ENCODE assay signal across 18 cellular contexts in genomic region chr1:180181996-180182675, GRCh38. TPM values are rescaled to one million over a fixed set of nuclear protein-coding genes. Genes with fewer than 3 reads are reported as not detected.
DNase-seq lines count a peak whose midpoint lies in the region; ATAC-seq and TF ChIP-seq lines count a peak whose summit lies in the region.
"Had no signal": no experiment of that assay in that cellular context is flagged by ENCODE, and none has a peak within 500 bp of the region (broad histone marks: within the 10 kb centered on the region; RNA-seq: fewer than 3 reads in every experiment).

No MANE protein-coding gene starts in this region.

- H3K27ac Mint-ChIP-seq in activated naive CD8-positive, alpha-beta T cell treated with anti-CD3 and anti-CD28 coated beads, Interleukin-2, amount 10 ng/mL, durations not matched to agents 7 days and 5 days, result no peak overlapping the region
- no peak overlapping the region for H3K27ac Mint-ChIP-seq in activated naive CD8-positive, alpha-beta T cell treated with anti-CD3 and anti-CD28 coated beads, Interleukin-2, amount 50 U/mL, for 24 hours
- peak overlapping the region; percentile 81 to 94 (median 93) for H3K27ac Mint-ChIP-seq in brain

- no peak overlapping the region for H4K91ac ChIP-seq in neuronal stem cell (ENCODE audit: low read depth, low read length, poor library complexity)

- TF ChIP-seq CTCF in brain (conservative IDR thresholded peaks at IDR 0.05), result no peak

- no peaks in the 10 kb centered on the region for H3K36me3 Mint-ChIP-seq in activated naive CD8-positive, alpha-beta T cell treated with anti-CD3 and anti-CD28 coated beads, Interleukin-2, amount 10 ng/mL, durations not matched to agents 7 days and 5 days
- H3K36me3 Mint-ChIP-seq in activated naive CD8-positive, alpha-beta T cell treated with anti-CD3 and anti-CD28 coated beads, Interleukin-2, amount 50 U/mL, for 24 hours (ENCODE audit: low read depth), result peaks cover 5% of the 10 kb centered on the region
- peaks cover 21% of the 10 kb centered on the region for H3K36me3 Mint-ChIP-seq in brain

- H3K27me3 Mint-ChIP-seq in activated naive CD8-positive, alpha-beta T cell treated with anti-CD3 and anti-CD28 coated beads, Interleukin-2, amount 10 ng/mL, durations not matched to agents 7 days and 5 days, result no peaks in the 10 kb centered on the region
- H3K27me3 Mint-ChIP-seq in activated naive CD8-positive, alpha-beta T cell treated with anti-CD3 and anti-CD28 coated beads, Interleukin-2, amount 50 U/mL, for 24 hours, result no peaks in the 10 kb centered on the region
- peaks cover 4% of the 10 kb centered on the region for H3K27me3 Mint-ChIP-seq in brain

- no peaks in the 10 kb centered on the region for H3K4me1 Mint-ChIP-seq in activated naive CD8-positive, alpha-beta T cell treated with anti-CD3 and anti-CD28 coated beads, Interleukin-2, amount 10 ng/mL, durations not matched to agents 7 days and 5 days
- H3K4me1 Mint-ChIP-seq in activated naive CD8-positive, alpha-beta T cell treated with anti-CD3 and anti-CD28 coated beads, Interleukin-2, amount 50 U/mL, for 24 hours, result no peaks in the 10 kb centered on the region
- peaks cover 21% of the 10 kb centered on the region for H3K4me1 Mint-ChIP-seq in brain

- no peak overlapping the region for H2BK12ac ChIP-seq in neuronal stem cell (ENCODE audit: low read length)

- no peak overlapping the region for H3K4me2 ChIP-seq in neuronal stem cell (ENCODE audit: insufficient read depth, low read length, poor library complexity, severe bottlenecking)

- no peaks in the 10 kb centered on the region for H3K79me1 ChIP-seq in neuronal stem cell (ENCODE audit: low read depth, low read length)

- H3K4ac ChIP-seq in neuronal stem cell (ENCODE audit: low read length), result no peak overlapping the region

- H2AFZ ChIP-seq in neuronal stem cell (ENCODE audit: low read length), result no peak overlapping the region

- no peak overlapping the region for H2BK120ac ChIP-seq in neuronal stem cell (ENCODE audit: low read depth, low read length)

- H3K14ac ChIP-seq in neuronal stem cell (ENCODE audit: low read length), result no peak overlapping the region

- no peak overlapping the region for H2AK5ac ChIP-seq in neuronal stem cell (ENCODE audit: low read depth, low read length)

- H3K4me1 ChIP-seq in neuronal stem cell (ENCODE audit: control insufficient read depth in 2 of 2, insufficient read depth in 1 of 2, low read depth in 1 of 2, low read length in 2 of 2), result no peaks in the 10 kb centered on the region
- H3K4me1 ChIP-seq in aorta (ENCODE audit: control insufficient read depth in 1 of 2, insufficient read depth in 2 of 2, low read length in 2 of 2), result no peaks in the 10 kb centered on the region
- H3K4me1 ChIP-seq: HAP-1 had no signal

- intact Hi-C loops in aorta (cut with DNase I), result loop anchor here in 1 of 2 donors (10.0 kb wide), 1 partner anchor 303 kb away; no protein-coding TSS in a partner anchor

- H3K27ac ChIP-seq in neuronal stem cell (replicated peaks; ENCODE audit: low read length), result no peak overlapping the region
- H3K27ac ChIP-seq in aorta (ENCODE audit: low read depth in 1 of 2, low read length in 2 of 2), result no peak overlapping the region

- H2BK5ac ChIP-seq in neuronal stem cell (ENCODE audit: low read length), result peak overlapping the region; percentile 43

- H3K27me3 ChIP-seq in neuronal stem cell (ENCODE audit: control insufficient read depth in 3 of 3, insufficient read depth in 3 of 3, low read depth in 1 of 3, low read length in 3 of 3) (no peaks in the 10 kb centered on the region), aorta (ENCODE audit: control insufficient read depth in 1 of 2, insufficient read depth in 2 of 2, low read length in 1 of 2) (no peaks in the 10 kb centered on the region)
- H3K27me3 ChIP-seq: MG63 had no signal

- H3K36me3 ChIP-seq in neuronal stem cell (replicated peaks in 1 of 2; ENCODE audit: control insufficient read depth in 2 of 2, insufficient read depth in 2 of 2, low read length in 2 of 2) (peaks cover 0 to 21% of the 10 kb centered on the region in 2 donors), aorta (ENCODE audit: control insufficient read depth in 1 of 2, insufficient read depth in 2 of 2, low read length in 1 of 2) (peaks cover 0 to 4% of the 10 kb centered on the region in 2 donors)
- H3K36me3 ChIP-seq: HAP-1 had no signal

- H3K18ac ChIP-seq in neuronal stem cell (ENCODE audit: low read length), result no peak overlapping the region

- ATAC-seq in activated naive CD8-positive, alpha-beta T cell treated with anti-CD3 and anti-CD28 coated beads, Interleukin-2, amount 10 ng/mL, durations not matched to agents 7 days and 5 days (ENCODE audit: low read depth), result no peak
- no peak for ATAC-seq in activated naive CD8-positive, alpha-beta T cell treated with anti-CD3 and anti-CD28 coated beads, Interleukin-2, amount 50 U/mL, for 24 hours
- no peak for ATAC-seq in aorta (ENCODE audit: low FRiP score)
- no peak for ATAC-seq in HG02588 (IDR thresholded peaks at IDR 0.05; ENCODE audit: unreplicated experiment)

- H3K9me3 Mint-ChIP-seq in activated naive CD8-positive, alpha-beta T cell treated with anti-CD3 and anti-CD28 coated beads, Interleukin-2, amount 10 ng/mL, durations not matched to agents 7 days and 5 days, result no peaks in the 10 kb centered on the region
- no peaks in the 10 kb centered on the region for H3K9me3 Mint-ChIP-seq in activated naive CD8-positive, alpha-beta T cell treated with anti-CD3 and anti-CD28 coated beads, Interleukin-2, amount 50 U/mL, for 24 hours
- no peaks in the 10 kb centered on the region for H3K9me3 Mint-ChIP-seq in brain

- peak overlapping the region; percentile 20 for H3K23ac ChIP-seq in neuronal stem cell (ENCODE audit: low read depth, low read length, poor library complexity)

- H4K8ac ChIP-seq in neuronal stem cell (ENCODE audit: low read depth, low read length), result no peak overlapping the region

- DNase-seq in activated naive CD8-positive, alpha-beta T cell treated with anti-CD3 and anti-CD28 coated beads, Interleukin-2, amount 10 ng/mL, durations not matched to agents 7 days and 5 days, result peak; percentile 20
- no peak for DNase-seq in activated naive CD8-positive, alpha-beta T cell treated with anti-CD3 and anti-CD28 coated beads, Interleukin-2, amount 50 U/mL, for 24 hours
- DNase-seq in neuronal stem cell (ENCODE audit: low spot score), result no peak
- DNase-seq in aorta, result peak; percentile 34 to 60
- DNase-seq in activated CD4-positive, CD25-positive, alpha-beta regulatory T cell (lab: John Stamatoyannopoulos, UW), result no peak
- DNase-seq in superior temporal gyrus (ENCODE audit: extremely low spot score), result no peak
- DNase-seq: EL, IMR-90, Karpas-422, MG63, NCI-H1105 treated with DMSO at 0.1 percent for 48 hours, NCI-H187, NCI-H748 treated with DMSO at 0.1 percent for 48 hours, RPMI8226 had no signal

- H3K4me3 Mint-ChIP-seq in activated naive CD8-positive, alpha-beta T cell treated with anti-CD3 and anti-CD28 coated beads, Interleukin-2, amount 10 ng/mL, durations not matched to agents 7 days and 5 days, result no peak overlapping the region
- no peak overlapping the region for H3K4me3 Mint-ChIP-seq in activated naive CD8-positive, alpha-beta T cell treated with anti-CD3 and anti-CD28 coated beads, Interleukin-2, amount 50 U/mL, for 24 hours
- H3K4me3 Mint-ChIP-seq in brain, result peak overlapping the region in 3 of 5 experiments; percentile 7 to 62 (median 50)

- H3K9ac ChIP-seq in neuronal stem cell (ENCODE audit: low read depth, low read length, poor library complexity), result peak overlapping the region; percentile 10

- H3K9me3 ChIP-seq in neuronal stem cell (replicated peaks in 1 of 2; ENCODE audit: control insufficient read depth in 2 of 2, insufficient read depth in 1 of 2, low read depth in 1 of 2, low read length in 2 of 2) (no peaks in the 10 kb centered on the region), aorta (ENCODE audit: control insufficient read depth, low read length) (no peaks in the 10 kb centered on the region)
- H3K9me3 ChIP-seq: HAP-1, MG63 had no signal

- POLR2A ChIA-PET in activated naive CD8-positive, alpha-beta T cell treated with anti-CD3 and anti-CD28 coated beads, Interleukin-2, amount 10 ng/mL, durations not matched to agents 7 days and 5 days (lab: Charles Lee), result no interaction called here

- no CpG with 5 or more reads among the region's 24 CpGs for WGBS in neuronal stem cell (ENCODE audit: extremely low coverage in 2 of 2, insufficient read length in 2 of 2, insufficient replicate concordance in 1 of 2), 2 donors
- 87 to 89% methylated on average over 24 of the region's 24 CpGs for WGBS in aorta, 2 donors

- H2BK15ac ChIP-seq in neuronal stem cell (ENCODE audit: low read length), result no peak overlapping the region

- H3K4me3 ChIP-seq in neuronal stem cell (ENCODE audit: low read length in 2 of 2) (no peak overlapping the region), aorta (ENCODE audit: low read length in 2 of 2) (no peak overlapping the region)
- H3K4me3 ChIP-seq: HAP-1, MG63 had no signal

RNA-seq across cellular contexts. Expression of gene QSOX1, which starts 27.5 kb away (rescaled TPM):
- total RNA-seq in activated naive CD8-positive, alpha-beta T cell treated with anti-CD3 and anti-CD28 coated beads, Interleukin-2, amount 10 ng/mL, durations not matched to agents 7 days and 5 days, result 10 to 100 TPM; 22.8 to 27.1 TPM
- polyA plus RNA-seq in brain (ENCODE audit: insufficient read depth, low read depth, low replicate concordance) (58.6 TPM), aorta (100 to 1,000 TPM in 1 of 2 donors, 10 to 100 TPM in 1; 24.5 to 181 TPM)
- 31.6 TPM for polyA plus RNA-seq in neuronal stem cell (2013, experiment 1 of 2)
- polyA plus RNA-seq in neuronal stem cell (2013, experiment 2 of 2), result 30.8 TPM
- 10 to 100 TPM; 88.2 to 95.1 TPM for total RNA-seq in aorta

RNA-seq across cellular contexts. Expression of gene LHX4, which starts 47.9 kb away (rescaled TPM):
- not detected for total RNA-seq in activated naive CD8-positive, alpha-beta T cell treated with anti-CD3 and anti-CD28 coated beads, Interleukin-2, amount 10 ng/mL, durations not matched to agents 7 days and 5 days
- 0.19 TPM for polyA plus RNA-seq in brain (ENCODE audit: insufficient read depth, low read depth, low replicate concordance)
- 0.06 TPM for polyA plus RNA-seq in neuronal stem cell (2013, experiment 1 of 2)
- 0.08 TPM for polyA plus RNA-seq in neuronal stem cell (2013, experiment 2 of 2)
- not detected for total RNA-seq in aorta
- polyA plus RNA-seq in aorta, result under 1 TPM; 0.05 to 0.25 TPM
- total RNA-seq: A673 had no signal

Comparison
In these comparisons a context has a peak if more than half of its experiments do, and no peak if none do; other contexts are left out.
1. DNase-seq: peak in activated naive CD8-positive, alpha-beta T cell treated with anti-CD3 and anti-CD28 coated beads, Interleukin-2, amount 10 ng/mL, durations not matched to agents 7 days and 5 days (single experiment) and aorta (2 of 2); none in activated naive CD8-positive, alpha-beta T cell treated with anti-CD3 and anti-CD28 coated beads, Interleukin-2, amount 50 U/mL, for 24 hours (single experiment), neuronal stem cell (single experiment), activated CD4-positive, CD25-positive, alpha-beta regulatory T cell (0 of 4) and superior temporal gyrus (single experiment).
2. H3K27ac Mint-ChIP-seq: peak in brain (5 of 5); none in activated naive CD8-positive, alpha-beta T cell treated with anti-CD3 and anti-CD28 coated beads, Interleukin-2, amount 10 ng/mL, durations not matched to agents 7 days and 5 days (single experiment) and activated naive CD8-positive, alpha-beta T cell treated with anti-CD3 and anti-CD28 coated beads, Interleukin-2, amount 50 U/mL, for 24 hours (single experiment).
3. H3K4me3 Mint-ChIP-seq: peak in brain (3 of 5); none in activated naive CD8-positive, alpha-beta T cell treated with anti-CD3 and anti-CD28 coated beads, Interleukin-2, amount 10 ng/mL, durations not matched to agents 7 days and 5 days (single experiment) and activated naive CD8-positive, alpha-beta T cell treated with anti-CD3 and anti-CD28 coated beads, Interleukin-2, amount 50 U/mL, for 24 hours (single experiment).